In the genomic region with DNA sequence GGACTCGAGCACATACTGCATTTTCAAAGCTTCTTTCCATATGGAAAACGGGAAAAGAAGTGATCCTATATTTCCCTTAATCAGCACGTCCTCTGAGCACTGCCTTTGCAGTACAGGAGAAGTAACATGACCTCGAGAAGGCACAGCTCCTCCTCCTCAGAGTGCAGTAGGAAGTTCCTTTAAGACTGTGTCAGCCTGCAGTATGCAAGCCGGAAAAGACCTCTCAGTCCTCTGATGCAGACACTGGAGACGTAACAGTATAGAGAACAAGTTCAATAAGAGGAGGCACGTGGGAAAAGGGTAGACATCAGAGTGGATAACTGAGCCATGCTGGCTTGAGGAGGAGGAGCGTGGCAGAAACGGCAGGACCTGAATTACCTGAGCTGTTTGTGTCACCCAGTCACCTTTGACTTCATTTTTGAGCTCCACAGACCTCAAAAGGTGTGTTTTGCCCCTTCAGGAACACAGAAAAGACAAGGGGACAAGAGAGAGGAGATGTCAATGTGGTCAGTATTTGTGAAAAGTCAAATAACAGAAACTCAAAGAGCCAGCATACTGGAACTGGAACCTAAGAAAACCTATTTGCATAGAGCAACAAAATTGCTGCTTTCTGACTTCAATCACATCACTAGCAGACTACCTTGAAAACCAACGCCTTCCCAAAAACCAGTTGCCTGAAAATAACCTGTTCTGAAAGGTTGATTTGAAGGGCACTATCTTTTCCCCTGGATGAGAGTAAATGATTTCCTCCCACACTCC, we compare ENCODE assay signal across 8 cellular contexts. TPM values are rescaled to one million over a fixed set of nuclear protein-coding genes. Genes with fewer than 3 reads are reported as not detected.
DNase-seq lines count a peak whose midpoint lies in the region; ATAC-seq and TF ChIP-seq lines count a peak whose summit lies in the region.

No MANE protein-coding gene starts in this region.

- H3K4me1 Mint-ChIP-seq in activated naive CD8-positive, alpha-beta T cell treated with anti-CD3 and anti-CD28 coated beads, Interleukin-2, amount 10 ng/mL, durations not matched to agents 7 days and 5 days = peaks cover 58% of the 10 kb centered on the region

- peak; percentile 39 for DNase-seq in activated T-cell treated with anti-CD3 and anti-CD28 coated beads, Interleukin-2, amount 50 U/mL, for 1 hour
- DNase-seq in activated T-cell treated with anti-CD3 and anti-CD28 coated beads for 4 hours = no peak
- peak; percentile 38 for DNase-seq in NOMO-1 treated with dmso at 0.1 percent for 144 hours (lab: John Stamatoyannopoulos, UW; ENCODE audit: unreplicated experiment)
- no peak for DNase-seq in activated naive CD8-positive, alpha-beta T cell treated with anti-CD3 and anti-CD28 coated beads, Interleukin-2, amount 10 ng/mL, durations not matched to agents 7 days and 5 days
- no peak for DNase-seq in right atrium auricular region (ENCODE audit: low spot score)
- no peak for DNase-seq in spleen
- DNase-seq in NCI-H69 (lab: John Stamatoyannopoulos, UW) = no peak

- H3K27ac Mint-ChIP-seq in activated naive CD8-positive, alpha-beta T cell treated with anti-CD3 and anti-CD28 coated beads, Interleukin-2, amount 10 ng/mL, durations not matched to agents 7 days and 5 days = peak overlapping the region; percentile 87

- H3K4me1 ChIP-seq in right atrium auricular region = peaks cover 0 to 80% of the 10 kb centered on the region in 2 donors
- H3K4me1 ChIP-seq in spleen = peaks cover 68 to 99% (median 96%) of the 10 kb centered on the region in 6 donors

- 5 to 9% (median 7%) methylated on average over 10 of the region's 10 CpGs for WGBS in spleen, 5 donors

- no peak for TF ChIP-seq POLR2A in spleen (IDR thresholded peaks at IDR 0.05)

- H3K36me3 ChIP-seq in right atrium auricular region (peaks cover 4% of the 10 kb centered on the region), spleen (peaks cover 0 to 36% (median 13%) of the 10 kb centered on the region in 6 donors)

- H3K27ac ChIP-seq in right atrium auricular region (peak overlapping the region; percentile 21 to 29), spleen (peak overlapping the region; percentile 44 to 90 (median 86))

- peaks cover 32% of the 10 kb centered on the region for H3K36me3 Mint-ChIP-seq in activated naive CD8-positive, alpha-beta T cell treated with anti-CD3 and anti-CD28 coated beads, Interleukin-2, amount 10 ng/mL, durations not matched to agents 7 days and 5 days

- POLR2A ChIA-PET in activated naive CD8-positive, alpha-beta T cell treated with anti-CD3 and anti-CD28 coated beads, Interleukin-2, amount 10 ng/mL, durations not matched to agents 7 days and 5 days (lab: Charles Lee) = interaction anchor here (0.9 to 2.3 kb wide), 5 partner anchors 11 to 84 kb away, joined by 3 to 12 read pairs (median 4); a partner anchor contains a TSS

- H3K4me3 ChIP-seq in right atrium auricular region = no peak overlapping the region
- H3K4me3 ChIP-seq in spleen = peak overlapping the region in 1 of 8 donors; percentile 35

- intact Hi-C loops in spleen (cut with DNase I; ENCODE audit: low total_unique reads) = no loop called here

- H3K27me3 ChIP-seq in right atrium auricular region (no peaks in the 10 kb centered on the region), spleen (replicated peaks in 1 of 7) (no peaks in the 10 kb centered on the region)

- TF ChIP-seq CTCF in right atrium auricular region (IDR thresholded peaks at IDR 0.05) = no peak
- TF ChIP-seq CTCF in spleen (IDR thresholded peaks at IDR 0.05 in 8 of 11, conservative IDR thresholded peaks at IDR 0.05 in 3 of 11) = no peak

- peak overlapping the region; percentile 67 for H3K4me3 Mint-ChIP-seq in activated naive CD8-positive, alpha-beta T cell treated with anti-CD3 and anti-CD28 coated beads, Interleukin-2, amount 10 ng/mL, durations not matched to agents 7 days and 5 days

- no peaks in the 10 kb centered on the region for H3K9me3 Mint-ChIP-seq in activated naive CD8-positive, alpha-beta T cell treated with anti-CD3 and anti-CD28 coated beads, Interleukin-2, amount 10 ng/mL, durations not matched to agents 7 days and 5 days

- H3K9me3 ChIP-seq in right atrium auricular region = no peaks in the 10 kb centered on the region
- H3K9me3 ChIP-seq in spleen = no peaks in the 10 kb centered on the region

- ATAC-seq in HG02870 (IDR thresholded peaks at IDR 0.05; ENCODE audit: unreplicated experiment) = peak; percentile 64
- peak; percentile 97 for ATAC-seq in activated naive CD8-positive, alpha-beta T cell treated with anti-CD3 and anti-CD28 coated beads, Interleukin-2, amount 10 ng/mL, durations not matched to agents 7 days and 5 days (ENCODE audit: low read depth)

- no peaks in the 10 kb centered on the region for H3K27me3 Mint-ChIP-seq in activated naive CD8-positive, alpha-beta T cell treated with anti-CD3 and anti-CD28 coated beads, Interleukin-2, amount 10 ng/mL, durations not matched to agents 7 days and 5 days

RNA-seq across cellular contexts. Expression of a gene that starts 20.8 kb away (rescaled TPM):
- 10 to 100 TPM; 72.0 to 73.2 TPM for total RNA-seq in activated naive CD8-positive, alpha-beta T cell treated with anti-CD3 and anti-CD28 coated beads, Interleukin-2, amount 10 ng/mL, durations not matched to agents 7 days and 5 days
- total RNA-seq in right atrium auricular region (10 to 100 TPM; 17.7 to 24.5 TPM), spleen (100 to 1,000 TPM in 1 of 7 donors, 10 to 100 TPM in 6; 83.2 to 101 (median 90.1) TPM)
- 10 to 100 TPM; 27.1 to 44.5 (median 42.4) TPM for polyA plus RNA-seq in spleen

Comparison
In these comparisons a context has a peak if more than half of its experiments do, and no peak if none do; other contexts are left out.
1. DNase-seq: peak in activated T-cell treated with anti-CD3 and anti-CD28 coated beads, Interleukin-2, amount 50 U/mL, for 1 hour (single experiment) and NOMO-1 treated with dmso at 0.1 percent for 144 hours (single experiment); none in activated T-cell treated with anti-CD3 and anti-CD28 coated beads for 4 hours (single experiment), activated naive CD8-positive, alpha-beta T cell treated with anti-CD3 and anti-CD28 coated beads, Interleukin-2, amount 10 ng/mL, durations not matched to agents 7 days and 5 days (single experiment), right atrium auricular region (single experiment), spleen (single experiment) and NCI-H69 (single experiment).